ENCODE assay signal across 9 cellular contexts in genomic region chr16:11232852-11233726, GRCh38. TPM values are rescaled to one million over a fixed set of nuclear protein-coding genes. Genes with fewer than 3 reads are reported as not detected.
DNase-seq lines count a peak whose midpoint lies in the region; ATAC-seq and TF ChIP-seq lines count a peak whose summit lies in the region.
"Had no signal": no experiment of that assay in that cellular context is flagged by ENCODE, and none has a peak within 500 bp of the region (broad histone marks: within the 10 kb centered on the region; RNA-seq: fewer than 3 reads in every experiment).

No MANE protein-coding gene starts in this region.

- no peak overlapping the region for H3K27ac Mint-ChIP-seq in endodermal cell

- no peaks in the 10 kb centered on the region for H3K36me3 Mint-ChIP-seq in endodermal cell (ENCODE audit: low read depth)

- no peaks in the 10 kb centered on the region for H3K9me3 Mint-ChIP-seq in endodermal cell

- 85 to 96% methylated on average over 24 to 34 of the region's 35 CpGs for WGBS in endodermal cell (ENCODE audit: insufficient coverage in 1 of 2, insufficient read length in 1 of 2), 2 experiments

- H3K27me3 ChIP-seq in endodermal cell (ENCODE audit: control insufficient read depth, insufficient read depth, low read length, poor library complexity, severe bottlenecking) = no peaks in the 10 kb centered on the region

- no peaks in the 10 kb centered on the region for H3K36me3 ChIP-seq in endodermal cell (ENCODE audit: control insufficient read depth, insufficient read depth, low read length)

- TF ChIP-seq CTCF in endodermal cell (conservative IDR thresholded peaks at IDR 0.05) = no peak

- H3K27me3 Mint-ChIP-seq in endodermal cell (ENCODE audit: insufficient read depth) = no peaks in the 10 kb centered on the region

- H3K4me1 ChIP-seq in endodermal cell (ENCODE audit: control insufficient read depth, insufficient read depth, low read length) = no peaks in the 10 kb centered on the region

- no peak overlapping the region for H3K27ac ChIP-seq in endodermal cell (ENCODE audit: low read depth, low read length)

- ATAC-seq in GM18858 (IDR thresholded peaks at IDR 0.05; ENCODE audit: unreplicated experiment) (peak; percentile 54), HG03108 (IDR thresholded peaks at IDR 0.05; ENCODE audit: unreplicated experiment) (peak; percentile 70), HG02970 (IDR thresholded peaks at IDR 0.05; ENCODE audit: low FRiP score, unreplicated experiment) (no peak)

- no peak overlapping the region for H3K4me3 ChIP-seq in endodermal cell (ENCODE audit: low read length)

- no peaks in the 10 kb centered on the region for H3K9me3 ChIP-seq in endodermal cell (ENCODE audit: control insufficient read depth, low read length)

- peak; percentile 95 for DNase-seq in activated CD4-positive, alpha-beta T cell treated with anti-CD3 and anti-CD28 coated beads for 48 hours
- peak; percentile 76 for DNase-seq in endodermal cell
- DNase-seq in stimulated activated CD4-positive, alpha-beta T cell treated with anti-CD3 and anti-CD28 coated beads, Interleukin-4, amount 100 ng/mL, for 1 hour = peak; percentile 82
- no peak for DNase-seq in NOMO-1 treated with dmso at 0.1 percent for 144 hours (lab: John Stamatoyannopoulos, UW; ENCODE audit: unreplicated experiment)
- DNase-seq in AG08396 (ENCODE audit: low spot score) = no peak

- H3K9ac ChIP-seq in endodermal cell (ENCODE audit: extremely low read depth, low read length, poor library complexity, severe bottlenecking) = no peak overlapping the region

- H3K4me3 Mint-ChIP-seq in endodermal cell = no peak overlapping the region

- no peaks in the 10 kb centered on the region for H3K4me1 Mint-ChIP-seq in endodermal cell

RNA-seq across cellular contexts. Expression of gene SOCS1, which starts 22.9 kb away (rescaled TPM):
- 1 to 10 TPM; 5.6 to 7.2 TPM for total RNA-seq in endodermal cell
- polyA plus RNA-seq in endodermal cell (2013, experiment 1 of 2) = 4.8 TPM
- 4.1 TPM for polyA plus RNA-seq in endodermal cell (2013, experiment 2 of 2)

RNA-seq across cellular contexts. Expression of gene TNP2, which starts 36.0 kb away (rescaled TPM):
- total RNA-seq in endodermal cell = not detected
- not detected for polyA plus RNA-seq in endodermal cell (2013, experiment 1 of 2)
- polyA plus RNA-seq in endodermal cell (2013, experiment 2 of 2) = not detected
- total RNA-seq: fibroblast of villous mesenchyme had no signal

RNA-seq across cellular contexts. Expression of gene PRM3, which starts 40.3 kb away (rescaled TPM):
- not detected for total RNA-seq in endodermal cell
- polyA plus RNA-seq in endodermal cell (2013, experiment 1 of 2) = not detected
- not detected for polyA plus RNA-seq in endodermal cell (2013, experiment 2 of 2)
- total RNA-seq: fibroblast of villous mesenchyme had no signal

RNA-seq across cellular contexts. Expression of gene PRM2, which starts 43.2 kb away (rescaled TPM):
- not detected for total RNA-seq in endodermal cell
- polyA plus RNA-seq in endodermal cell (2013, experiment 1 of 2) = not detected
- polyA plus RNA-seq in endodermal cell (2013, experiment 2 of 2) = not detected
- total RNA-seq: fibroblast of villous mesenchyme had no signal

RNA-seq across cellular contexts. Expression of gene PRM1, which starts 48.0 kb away (rescaled TPM):
- not detected for total RNA-seq in endodermal cell
- not detected for polyA plus RNA-seq in endodermal cell (2013, experiment 1 of 2)
- not detected for polyA plus RNA-seq in endodermal cell (2013, experiment 2 of 2)
- total RNA-seq: fibroblast of villous mesenchyme had no signal

Comparison
In these comparisons a context has a peak if more than half of its experiments do, and no peak if none do; other contexts are left out.
1. DNase-seq: peak in activated CD4-positive, alpha-beta T cell treated with anti-CD3 and anti-CD28 coated beads for 48 hours (single experiment), endodermal cell (single experiment) and stimulated activated CD4-positive, alpha-beta T cell treated with anti-CD3 and anti-CD28 coated beads, Interleukin-4, amount 100 ng/mL, for 1 hour (single experiment); none in NOMO-1 treated with dmso at 0.1 percent for 144 hours (single experiment) and AG08396 (single experiment).